ENCODE assay signal across 14 cellular contexts in genomic region chr15:40235201-40235890, GRCh38. TPM values are rescaled to one million over a fixed set of nuclear protein-coding genes. Genes with fewer than 3 reads are reported as not detected.
DNase-seq lines count a peak whose midpoint lies in the region; ATAC-seq, FAIRE-seq and TF ChIP-seq lines count a peak whose summit lies in the region.
"Had no signal": no experiment of that assay in that cellular context is flagged by ENCODE, and none has a peak within 500 bp of the region (broad histone marks: within the 10 kb centered on the region; RNA-seq: fewer than 3 reads in every experiment).

No MANE protein-coding gene starts in this region.

- no peak for TF ChIP-seq RAD21 in K562 (CRISPR knock-in tag; conservative IDR thresholded peaks at IDR 0.05 in 1 of 2, IDR thresholded peaks at IDR 0.05 in 1 of 2)

- H3K4me3 Mint-ChIP-seq in activated naive CD4-positive, alpha-beta T cell treated with anti-CD3 and anti-CD28 coated beads, Interleukin-2, amount 10 ng/mL, durations not matched to agents 7 days and 5 days = no peak overlapping the region

- H4K20me1 ChIP-seq in K562 (replicated peaks; ENCODE audit: control insufficient read depth, insufficient read depth, low read length) = 0 out of 2 replicates have a peak, but pooled peaks cover 3% of the 10 kb centered on the region

- no peak overlapping the region for H3K4me2 ChIP-seq in K562 (ENCODE audit: insufficient read depth, low read length)

- H3K79me2 ChIP-seq in K562 (ENCODE audit: control insufficient read depth, insufficient read depth, low read length) = no peaks in the 10 kb centered on the region

- in situ Hi-C loops in K562 (cut with MboI) = no loop called here

- H3K27me3 Mint-ChIP-seq in activated naive CD4-positive, alpha-beta T cell treated with anti-CD3 and anti-CD28 coated beads, Interleukin-2, amount 10 ng/mL, durations not matched to agents 7 days and 5 days = peaks cover 32% of the 10 kb centered on the region

- H3K9me3 Mint-ChIP-seq in activated naive CD4-positive, alpha-beta T cell treated with anti-CD3 and anti-CD28 coated beads, Interleukin-2, amount 10 ng/mL, durations not matched to agents 7 days and 5 days = no peaks in the 10 kb centered on the region

- TF ChIP-seq CTCF in HEK293 (tag by site-specific recombination; IDR thresholded peaks at IDR 0.05) (no peak), K562 (IDR thresholded peaks at IDR 0.05 in 2 of 3, conservative IDR thresholded peaks at IDR 0.05 in 1 of 3; ENCODE audit: insufficient read depth in 2 of 3, low read depth in 1 of 3, low read length in 3 of 3) (no peak)

- H3K9me1 ChIP-seq in K562 (ENCODE audit: control insufficient read depth, insufficient read depth, low read length) = no peaks in the 10 kb centered on the region

- H3K36me3 Mint-ChIP-seq in activated naive CD4-positive, alpha-beta T cell treated with anti-CD3 and anti-CD28 coated beads, Interleukin-2, amount 10 ng/mL, durations not matched to agents 7 days and 5 days = peaks cover 4% of the 10 kb centered on the region

- peaks cover 16% of the 10 kb centered on the region for H3K4me1 Mint-ChIP-seq in activated naive CD4-positive, alpha-beta T cell treated with anti-CD3 and anti-CD28 coated beads, Interleukin-2, amount 10 ng/mL, durations not matched to agents 7 days and 5 days

- POLR2A ChIA-PET in HEK293 (lab: Yijun Ruan, JAX) = no interaction called here
- POLR2A ChIA-PET in K562 (lab: Yijun Ruan, JAX) = interaction anchor here (1.0 to 1.3 kb wide), 3 partner anchors 9 to 28 kb away, joined by 3 to 4 read pairs (median 4); no protein-coding TSS in a partner anchor

- no peak overlapping the region for H3K9ac ChIP-seq in K562 (ENCODE audit: insufficient read depth in 1 of 2, low read depth in 2 of 2, low read length in 2 of 2)
- H3K9ac ChIP-seq: GM23248 had no signal

- H3K4me3 ChIP-seq in HEK293 (ENCODE audit: low read depth, low read length) = no peak overlapping the region
- H3K4me3 ChIP-seq in K562 = no peak overlapping the region
- no peak overlapping the region for H3K4me3 ChIP-seq in skin epidermis
- H3K4me3 ChIP-seq: esophagus muscularis mucosa, GM23248, right atrium auricular region had no signal

- H3K27ac ChIP-seq in HEK293 (ENCODE audit: extremely low read depth, low read depth, low read length) (0 out of 2 replicates have a peak overlapping the region, but pooled peaks have one; percentile 16), K562 (ENCODE audit: extremely low read depth, low read depth, low read length) (no peak overlapping the region), skin epidermis (peak overlapping the region in 16 of 21 experiments; percentile 9 to 83 (median 57))
- H3K27ac ChIP-seq: esophagus muscularis mucosa, GM23248, right atrium auricular region had no signal

- no TSS peak for BruUV-seq in K562 (replicated peaks; lab: Mats Ljungman, UMichigan)

- H3K27me3 ChIP-seq in K562 (ENCODE audit: control insufficient read depth in 2 of 2, insufficient read depth in 2 of 2, low read length in 2 of 2) = peaks cover 0 to 7% of the 10 kb centered on the region in 2 experiments; a peak in 1 of 5 replicates
- H3K27me3 ChIP-seq: right atrium auricular region had no signal

- ATAC-seq in K562 = peak; percentile 36; the same call in 2 of the 3 replicates

- peak; percentile 11 for FAIRE-seq in K562 (lab: Jason Lieb, UNC)

- WGBS in K562 (ENCODE audit: insufficient coverage, low coverage, missing lambda C conversion rate) = 43% methylated on average over 4 of the region's 4 CpGs

- H3K27ac Mint-ChIP-seq in activated naive CD4-positive, alpha-beta T cell treated with anti-CD3 and anti-CD28 coated beads, Interleukin-2, amount 10 ng/mL, durations not matched to agents 7 days and 5 days = no peak overlapping the region

- no peaks in the 10 kb centered on the region for H3K9me3 ChIP-seq in HEK293 (ENCODE audit: control insufficient read depth, insufficient read depth, low read depth, low read length)
- H3K9me3 ChIP-seq in K562 (replicated peaks; ENCODE audit: control insufficient read depth, insufficient read depth, low read depth, low read length) = no peaks in the 10 kb centered on the region
- H3K9me3 ChIP-seq: esophagus muscularis mucosa, right atrium auricular region had no signal

- H2AFZ ChIP-seq in K562 (ENCODE audit: low read depth, low read length) = no peak overlapping the region
- H2AFZ ChIP-seq: GM23248 had no signal

- CTCF ChIA-PET in HEK293 (lab: Yijun Ruan, JAX) = interaction anchor here (0.5 kb wide), 1 partner anchor 121 kb away, joined by 5 read pairs; no protein-coding TSS in a partner anchor
- CTCF ChIA-PET in K562 (lab: Yijun Ruan, JAX; ENCODE audit: low intra/inter-chr PET ratio) = no interaction called here
- CTCF ChIA-PET in activated naive CD4-positive, alpha-beta T cell treated with anti-CD3 and anti-CD28 coated beads, Interleukin-2, amount 10 ng/mL, durations not matched to agents 7 days and 5 days (lab: Charles Lee) = interaction anchor here (0.8 to 1.8 kb wide), 2 partner anchors 18 to 39 kb away, joined by 3 to 7 read pairs; no protein-coding TSS in a partner anchor

- H3K36me3 ChIP-seq in HEK293 (ENCODE audit: control insufficient read depth in 2 of 2, insufficient read depth in 1 of 2, low read length in 2 of 2) = no peaks in the 10 kb centered on the region
- H3K36me3 ChIP-seq in K562 (ENCODE audit: control insufficient read depth, insufficient read depth, low read length) = peaks cover 11% of the 10 kb centered on the region; the same call in 1 of the 3 replicates
- H3K36me3 ChIP-seq: esophagus muscularis mucosa, right atrium auricular region had no signal

- intact Hi-C loops in K562 (cut with micrococcal nuclease) = no loop called here

- peaks cover 5% of the 10 kb centered on the region; the same call in 1 of the 2 replicates for H3K4me1 ChIP-seq in HEK293 (ENCODE audit: control insufficient read depth, insufficient read depth, low read length)
- H3K4me1 ChIP-seq in K562 (replicated peaks in 1 of 2; ENCODE audit: control insufficient read depth in 2 of 2, insufficient read depth in 2 of 2, low read length in 2 of 2) = peaks cover 18 to 36% of the 10 kb centered on the region in 2 experiments

- TF ChIP-seq POLR2A in K562 (conservative IDR thresholded peaks at IDR 0.05) = no peak

- DNase-seq in NOMO-1 treated with DMSO at 0.1 percent for 48 hours (lab: John Stamatoyannopoulos, UW; ENCODE audit: unreplicated experiment) = peak; percentile 83
- peak in 3 of 4 experiments; percentile 48 to 58 (median 57) for DNase-seq in K562 (ENCODE audit: extremely low read depth in 1 of 4, low spot score in 3 of 4)
- DNase-seq in stimulated activated naive CD4-positive, alpha-beta T cell treated with Interleukin-2 at 50 U/mL for 16 hours (lab: John Stamatoyannopoulos, UW) = no peak
- no peak for DNase-seq in activated naive CD4-positive, alpha-beta T cell treated with anti-CD3 and anti-CD28 coated beads, Interleukin-2, amount 10 ng/mL, durations not matched to agents 7 days and 5 days
- DNase-seq in AG20443 (ENCODE audit: low spot score) = no peak
- DNase-seq: activated CD4-positive, alpha-beta T cell treated with anti-CD3 and anti-CD28 coated beads, Interleukin-2, amount 50 U/mL, for 4 hours; activated naive CD4-positive, alpha-beta T cell; cerebellar nuclear complex; GM23248; SHP77 treated with DMSO at 0.1 percent for 48 hours had no signal

- no peak for TF ChIP-seq EP300 in K562 (IDR thresholded peaks at IDR 0.05; ENCODE audit: low read length)

TF ChIP-seq in HEK293, 187 proteins besides CTCF, POLR2A, EP300 and RAD21 (continues in another document):
- TF ChIP-seq ZNF366 (tag by site-specific recombination; conservative IDR thresholded peaks at IDR 0.05) = no peak
- no peak for TF ChIP-seq ZNF114 (tag by site-specific recombination; IDR thresholded peaks at IDR 0.05)

TF ChIP-seq in K562, 482 proteins besides CTCF, POLR2A, EP300 and RAD21 (continues in another document):
- TF ChIP-seq SPI1 (IDR thresholded peaks at IDR 0.05; ENCODE audit: borderline replicate concordance, low read depth, low read length) = peak; percentile 64; the same call in 1 of the 2 replicates

RNA-seq across cellular contexts. Expression of gene PAK6, which starts 3.5 kb away (rescaled TPM):
- 0.25 and 1.3 TPM in 2 replicates for total RNA-seq in K562 (2011; cell fraction: chromatin; rRNA removed; ENCODE audit: low replicate concordance)
- total RNA-seq in K562 (2011; cell fraction: nucleolus; rRNA removed) = 0.66 and 1.8 TPM in 2 replicates
- total RNA-seq in K562 (2011; cell fraction: nucleoplasm; rRNA removed) = 0.15 and 1.8 TPM in 2 replicates
- total RNA-seq in K562 (2014; rRNA removed) = 0.08 and 0.09 TPM in 2 replicates
- 0.22 TPM in 1 of 2 replicates, not detected in the other for total RNA-seq in K562 (2014; rRNA removed; fragmentation: Illumina TruSeq; extraction: Trizol)
- total RNA-seq in K562 (2015; rRNA removed; fragmentation: Illumina TruSeq; extraction: Trizol) = 0.08 TPM in 1 of 2 replicates, not detected in the other
- total RNA-seq in K562 (2021) = 0.20 and 0.47 TPM in 2 replicates
- polyA plus RNA-seq in K562 (2011; rRNA removed) = 0.28 and 0.74 TPM in 2 replicates
- polyA plus RNA-seq in K562 (2011; cell fraction: cytosol; rRNA removed) = 0.25 and 2.2 TPM in 2 replicates
- 0.18 and 2.1 TPM in 2 replicates for polyA plus RNA-seq in K562 (2011; cell fraction: nucleus; rRNA removed)
- 0.17 and 0.33 TPM in 2 replicates for polyA plus RNA-seq in K562 (2012)
- polyA plus RNA-seq in K562 (2014; fragmentation: Illumina TruSeq; extraction: Trizol) = 0.16 and 0.33 TPM in 2 replicates
- polyA plus RNA-seq in K562 (2014; fragmentation: Nextera tagmentation; extraction: Ambion mirVana) = under 1 TPM in 1 of 2 experiments, not detected in 1; 0.03 TPM
- 0.04 and 0.07 TPM in 2 replicates for polyA plus RNA-seq in K562 (2014; rRNA removed)
- polyA minus RNA-seq in K562 (2011; rRNA and poly(A)+ RNA removed) = 0.15 and 0.25 TPM in 2 replicates
- 1.1 TPM in 1 of 2 replicates, not detected in the other for polyA minus RNA-seq in K562 (2011; cell fraction: cytosol; rRNA and poly(A)+ RNA removed)
- 0.33 and 2.3 TPM in 2 replicates for polyA minus RNA-seq in K562 (2011; cell fraction: nucleus; rRNA and poly(A)+ RNA removed)
- total RNA-seq: GM23248 had no signal
- polyA plus RNA-seq: GM23248 had no signal

RNA-seq across cellular contexts. Expression of gene ANKRD63, which starts 47.5 kb away (rescaled TPM):
- total RNA-seq in K562 (2011; cell fraction: chromatin; rRNA removed; ENCODE audit: low replicate concordance) = 1.5 TPM in 1 of 2 replicates, not detected in the other
- 0.92 and 2.5 TPM in 2 replicates for total RNA-seq in K562 (2011; cell fraction: nucleolus; rRNA removed)
- total RNA-seq in K562 (2011; cell fraction: nucleoplasm; rRNA removed) = not detected in 2 replicates
- total RNA-seq in K562 (2014; rRNA removed) (2.0 and 2.5 TPM in 2 replicates), K562 (2014; rRNA removed; fragmentation: Illumina TruSeq; extraction: Trizol) (not detected in 2 replicates), K562 (2015; rRNA removed; fragmentation: Illumina TruSeq; extraction: Trizol) (not detected in 2 replicates), K562 (2021) (1.8 and 2.5 TPM in 2 replicates)
- polyA plus RNA-seq in K562 (2011; rRNA removed) (0.19 TPM in 1 of 2 replicates, not detected in the other), K562 (2014; fragmentation: Illumina TruSeq; extraction: Trizol) (not detected in 2 replicates), K562 (2014; fragmentation: Nextera tagmentation; extraction: Ambion mirVana) (not detected), K562 (2014; rRNA removed) (0.63 and 1.3 TPM in 2 replicates)
- 0.24 and 2.1 TPM in 2 replicates for polyA plus RNA-seq in K562 (2011; cell fraction: cytosol; rRNA removed)
- polyA plus RNA-seq in K562 (2011; cell fraction: nucleus; rRNA removed) = 2.7 and 5.3 TPM in 2 replicates
- 0.60 and 1.1 TPM in 2 replicates for polyA plus RNA-seq in K562 (2012)
- not detected in 2 replicates for polyA minus RNA-seq in K562 (2011; rRNA and poly(A)+ RNA removed)
- polyA minus RNA-seq in K562 (2011; cell fraction: cytosol; rRNA and poly(A)+ RNA removed) = 1.5 and 3.5 TPM in 2 replicates
- 3.4 and 3.7 TPM in 2 replicates for polyA minus RNA-seq in K562 (2011; cell fraction: nucleus; rRNA and poly(A)+ RNA removed)
- total RNA-seq: esophagus muscularis mucosa, GM23248 had no signal
- polyA plus RNA-seq: GM23248 had no signal

Comparison
In these comparisons a context has a peak if more than half of its experiments do, and no peak if none do; other contexts are left out.
1. DNase-seq: peak in NOMO-1 treated with DMSO at 0.1 percent for 48 hours (single experiment) and K562 (3 of 4); none in stimulated activated naive CD4-positive, alpha-beta T cell treated with Interleukin-2 at 50 U/mL for 16 hours (single experiment), activated naive CD4-positive, alpha-beta T cell treated with anti-CD3 and anti-CD28 coated beads, Interleukin-2, amount 10 ng/mL, durations not matched to agents 7 days and 5 days (single experiment) and AG20443 (single experiment).